ENCODE assay signal across 27 cellular contexts in the genomic region with DNA sequence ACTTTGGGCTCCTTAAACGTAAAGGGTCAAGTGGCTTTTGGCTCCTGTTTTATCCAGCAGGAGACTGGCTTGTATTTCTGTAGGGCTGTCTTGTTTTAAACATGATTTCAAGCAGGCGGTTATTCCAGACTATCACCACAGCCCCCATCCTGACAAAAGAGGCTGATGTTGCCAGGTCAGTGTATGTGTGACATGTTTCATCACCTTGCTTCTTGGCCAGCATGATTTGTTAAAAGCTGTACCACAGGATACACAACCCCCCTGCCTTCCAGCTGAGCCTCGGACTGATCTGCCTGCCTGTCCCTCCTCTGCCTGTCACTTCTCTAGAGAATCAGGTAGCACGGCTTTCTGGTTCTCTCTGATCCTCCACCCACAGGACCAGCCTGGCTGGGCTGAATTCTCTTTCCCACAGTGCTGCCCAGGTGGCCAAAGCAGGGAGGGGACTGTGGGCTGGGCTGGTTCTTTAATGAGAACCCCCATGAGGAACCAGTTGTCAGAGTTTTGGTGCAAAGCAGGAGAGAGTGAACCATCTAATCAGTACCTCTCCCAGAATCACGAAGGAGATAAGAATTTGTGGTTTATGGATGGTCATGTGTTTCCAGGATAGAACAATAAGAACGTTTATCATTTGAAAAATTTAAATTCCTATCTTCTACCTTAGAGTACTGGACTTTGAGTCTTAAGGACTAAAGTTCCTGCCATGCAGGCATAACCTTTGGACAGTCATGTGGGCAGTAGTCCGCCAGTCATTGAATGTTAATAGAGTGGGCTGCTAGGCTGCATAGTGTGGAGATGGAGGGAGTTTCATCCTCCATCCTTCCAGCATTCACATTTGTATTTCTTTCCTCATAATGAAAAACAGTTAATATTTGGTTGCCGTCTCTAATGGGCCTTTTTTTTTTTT. TPM values are rescaled to one million over a fixed set of nuclear protein-coding genes. Genes with fewer than 3 reads are reported as not detected.
DNase-seq lines count a peak whose midpoint lies in the region; ATAC-seq, FAIRE-seq and TF ChIP-seq lines count a peak whose summit lies in the region.
"Had no signal": no experiment of that assay in that cellular context is flagged by ENCODE, and none has a peak within 500 bp of the region (broad histone marks: within the 10 kb centered on the region; RNA-seq: fewer than 3 reads in every experiment).

No MANE protein-coding gene starts in this region.

- no peak overlapping the region for H3K27ac Mint-ChIP-seq in osteocyte (ENCODE audit: unreplicated experiment)
- H3K27ac Mint-ChIP-seq: activated naive CD8-positive, alpha-beta T cell; activated T-helper 17 cell treated with anti-CD3 and anti-CD28 coated beads, Interleukin-2, amount 50 U/mL, for 72 hours; CD8-positive, alpha-beta memory T cell; mesothelial cell of epicardium; natural killer cell treated with Interleukin-12 subunit alpha and Interleukin-12 subunit beta and Interleukin-15 and Interleukin-18, amount 100 ng/mL, for 72 hours; progenitor cell of endocrine pancreas; stimulated activated naive B cell treated with anti-CD40 and anti-IgM and Interleukin-4, amounts not matched to agents 10 μg/mL and 1 μg/mL and 100 μg/mL, for 72 hours; T-helper 17 cell had no signal

- no peaks in the 10 kb centered on the region for H3K9me3 ChIP-seq in SK-N-MC (ENCODE audit: low read depth, low read length)
- H3K9me3 ChIP-seq in GM23248 (ENCODE audit: low read depth): no peaks in the 10 kb centered on the region

- no peaks in the 10 kb centered on the region for H3K27me3 Mint-ChIP-seq in osteocyte (ENCODE audit: unreplicated experiment)
- H3K27me3 Mint-ChIP-seq: activated naive CD8-positive, alpha-beta T cell; activated T-helper 17 cell treated with anti-CD3 and anti-CD28 coated beads, Interleukin-2, amount 50 U/mL, for 72 hours; CD8-positive, alpha-beta memory T cell; natural killer cell treated with Interleukin-12 subunit alpha and Interleukin-12 subunit beta and Interleukin-15 and Interleukin-18, amount 100 ng/mL, for 72 hours; stimulated activated naive B cell treated with anti-CD40 and anti-IgM and Interleukin-4, amounts not matched to agents 10 μg/mL and 1 μg/mL and 100 μg/mL, for 72 hours; T-helper 17 cell had no signal

- H3K36me3 Mint-ChIP-seq in osteocyte (ENCODE audit: unreplicated experiment): no peaks in the 10 kb centered on the region
- H3K36me3 Mint-ChIP-seq: activated naive CD8-positive, alpha-beta T cell; mesothelial cell of epicardium; natural killer cell treated with Interleukin-12 subunit alpha and Interleukin-12 subunit beta and Interleukin-15 and Interleukin-18, amount 100 ng/mL, for 72 hours had no signal

- H3K27ac ChIP-seq in SK-N-MC: peak overlapping the region; percentile 54; the same call in 1 of the 2 replicates
- no peak overlapping the region for H3K27ac ChIP-seq in GM23248
- H3K27ac ChIP-seq in coronary artery: no peak overlapping the region
- H3K27ac ChIP-seq: WERI-Rb-1 had no signal

- no peaks in the 10 kb centered on the region for H3K4me1 ChIP-seq in GM23248 (ENCODE audit: insufficient read depth)

- TF ChIP-seq POLR2A in GM12892 (IDR thresholded peaks at IDR 0.05; ENCODE audit: low read depth, low read length): no peak

- H3F3A ChIP-seq in GM23248 (ENCODE audit: insufficient read depth): no peaks in the 10 kb centered on the region

- no peak for TF ChIP-seq CTCF in osteocyte (IDR thresholded peaks at IDR 0.05)
- TF ChIP-seq CTCF in coronary artery (IDR thresholded peaks at IDR 0.05): no peak

- ATAC-seq in left ventricle myocardium superior: peak; percentile 80
- ATAC-seq: activated T-helper 17 cell treated with anti-CD3 and anti-CD28 coated beads, Interleukin-2, amount 50 U/mL, for 72 hours; Panc1; stimulated activated naive B cell treated with anti-CD40 and anti-IgM and Interleukin-4, amounts not matched to agents 10 μg/mL and 1 μg/mL and 100 μg/mL, for 72 hours; T-helper 17 cell had no signal

- in situ Hi-C loops in GM23248 (cut with MboI): no loop called here

- no peaks in the 10 kb centered on the region for H3K9me2 ChIP-seq in GM23248 (ENCODE audit: insufficient read depth)

- 92 to 93% methylated on average over 8 of the region's 8 CpGs for WGBS in GM23248 (ENCODE audit: low coverage in 1 of 2, low lambda C conversion rate in 2 of 2, missing lambda C conversion rate in 2 of 2), 2 experiments

- no peak overlapping the region for H3K9ac ChIP-seq in SK-N-MC (ENCODE audit: insufficient read length)
- no peak overlapping the region for H3K9ac ChIP-seq in GM23248

- H3K79me2 ChIP-seq in GM23248 (ENCODE audit: insufficient read depth): 0 out of 2 replicates have a peak, but pooled peaks cover 5% of the 10 kb centered on the region

- no peak overlapping the region for H3K4me3 Mint-ChIP-seq in osteocyte (ENCODE audit: unreplicated experiment)
- H3K4me3 Mint-ChIP-seq: activated naive CD8-positive, alpha-beta T cell; activated T-helper 17 cell treated with anti-CD3 and anti-CD28 coated beads, Interleukin-2, amount 50 U/mL, for 72 hours; CD8-positive, alpha-beta memory T cell; mesothelial cell of epicardium; natural killer cell treated with Interleukin-12 subunit alpha and Interleukin-12 subunit beta and Interleukin-15 and Interleukin-18, amount 100 ng/mL, for 72 hours; stimulated activated naive B cell treated with anti-CD40 and anti-IgM and Interleukin-4, amounts not matched to agents 10 μg/mL and 1 μg/mL and 100 μg/mL, for 72 hours; T-helper 17 cell had no signal

- H2AFZ ChIP-seq in GM23248: no peak overlapping the region

- no peaks in the 10 kb centered on the region for H3K27me3 ChIP-seq in GM23248 (replicated peaks; ENCODE audit: insufficient read depth)

- no peak overlapping the region for H3K4me3 ChIP-seq in SK-N-MC
- no peak overlapping the region for H3K4me3 ChIP-seq in GM23248
- no peak overlapping the region for H3K4me3 ChIP-seq in coronary artery

- no peaks in the 10 kb centered on the region for H3K9me3 Mint-ChIP-seq in osteocyte (ENCODE audit: unreplicated experiment)
- H3K9me3 Mint-ChIP-seq: activated T-helper 17 cell treated with anti-CD3 and anti-CD28 coated beads, Interleukin-2, amount 50 U/mL, for 72 hours; CD8-positive, alpha-beta memory T cell; mesothelial cell of epicardium; natural killer cell treated with Interleukin-12 subunit alpha and Interleukin-12 subunit beta and Interleukin-15 and Interleukin-18, amount 100 ng/mL, for 72 hours; stimulated activated naive B cell treated with anti-CD40 and anti-IgM and Interleukin-4, amounts not matched to agents 10 μg/mL and 1 μg/mL and 100 μg/mL, for 72 hours had no signal

- H3K4me1 Mint-ChIP-seq in osteocyte (ENCODE audit: unreplicated experiment): peaks cover 2% of the 10 kb centered on the region
- H3K4me1 Mint-ChIP-seq: activated T-helper 17 cell treated with anti-CD3 and anti-CD28 coated beads, Interleukin-2, amount 50 U/mL, for 72 hours had no signal

- H3K36me3 ChIP-seq in SK-N-MC (ENCODE audit: insufficient read depth, low read length) (peaks cover 40% of the 10 kb centered on the region; the same call in 1 of the 2 replicates), GM23248 (ENCODE audit: low read depth) (no peaks in the 10 kb centered on the region)
- H3K36me3 ChIP-seq: WERI-Rb-1 had no signal

- no peak overlapping the region for H3K4me2 ChIP-seq in GM23248 (ENCODE audit: unreplicated experiment)

- DNase-seq in ELF-1 (ENCODE audit: low read depth, low spot score): peak; percentile 40
- DNase-seq in SK-N-MC (ENCODE audit: low read depth, low spot score): no peak
- no peak for DNase-seq in left ventricle myocardium superior
- DNase-seq in osteocyte (ENCODE audit: extremely low spot score, unreplicated experiment): peak; percentile 49
- no peak for DNase-seq in GM23248
- DNase-seq in GM12892 (ENCODE audit: insufficient read length): no peak
- DNase-seq in NCI-H1417 treated with DMSO at 0.1 percent for 48 hours (lab: John Stamatoyannopoulos, UW): no peak
- DNase-seq in coronary artery (ENCODE audit: low spot score): no peak
- DNase-seq: CD8-positive, alpha-beta memory T cell; cortex of kidney; DMS79 treated with DMSO at 0.1 percent for 48 hours; Karpas-422; MV-4-11; NCI-H1694 treated with DMSO at 0.1 percent for 48 hours; stimulated activated CD4-positive, alpha-beta T cell treated with anti-CD3 and anti-CD28 coated beads, Interleukin-1b, Interleukin-23, amount 100 ng/mL, for 48 hours; stimulated activated naive B cell treated with anti-CD40 and anti-IgM and Interleukin-4, amounts not matched to agents 10 μg/mL and 1 μg/mL and 100 μg/mL, for 72 hours; T-helper 17 cell; WERI-Rb-1 had no signal

- FAIRE-seq in GM12892 (lab: Jason Lieb, UNC): no peak
- FAIRE-seq: endometrium, GM12891, GM19239 had no signal

- H4K20me1 ChIP-seq in GM23248 (ENCODE audit: insufficient read depth): no peaks in the 10 kb centered on the region

- intact Hi-C loops in left ventricle myocardium superior (cut with micrococcal nuclease): no loop called here

RNA-seq across cellular contexts. Expression of a gene that starts 8.8 kb away (rescaled TPM):
- total RNA-seq in left ventricle myocardium superior (9.1 TPM), osteocyte (7.4 and 7.8 TPM in 2 replicates)
- total RNA-seq in GM23248 (2014; rRNA removed; shearing (Covaris generic)): 5.3 and 5.8 TPM in 2 replicates
- 4.4 and 4.8 TPM in 2 replicates for polyA plus RNA-seq in GM23248 (2016; fragmentation: Nextera tagmentation; extraction: Ambion mirVana)
- polyA plus RNA-seq in GM12892 (2012; ENCODE audit: missing spikeins): 6.8 TPM

RNA-seq across cellular contexts. Expression of a gene that starts 35.6 kb away (rescaled TPM):
- total RNA-seq in left ventricle myocardium superior (1.9 TPM), osteocyte (not detected in 2 replicates)
- total RNA-seq in GM23248 (2014; rRNA removed; shearing (Covaris generic)): not detected in 2 replicates
- not detected in 2 replicates for polyA plus RNA-seq in GM23248 (2016; fragmentation: Nextera tagmentation; extraction: Ambion mirVana)
- polyA plus RNA-seq in GM12892 (2012; ENCODE audit: missing spikeins): 5.2 TPM
- total RNA-seq: activated T-helper 17 cell treated with anti-CD3 and anti-CD28 coated beads, Interleukin-2, amount 50 U/mL, for 72 hours; CD8-positive, alpha-beta memory T cell; natural killer cell treated with Interleukin-12 subunit alpha and Interleukin-12 subunit beta and Interleukin-15 and Interleukin-18, amount 100 ng/mL, for 72 hours; progenitor cell of endocrine pancreas had no signal
- polyA plus RNA-seq: CD8-positive, alpha-beta memory T cell had no signal

RNA-seq across cellular contexts. Expression of a gene that starts 59.6 kb away (rescaled TPM):
- 25.0 TPM for total RNA-seq in left ventricle myocardium superior
- 14.2 and 17.9 TPM in 2 replicates for total RNA-seq in osteocyte
- total RNA-seq in GM23248 (2014; rRNA removed; shearing (Covaris generic)): 14.9 and 15.7 TPM in 2 replicates
- polyA plus RNA-seq in GM23248 (2016; fragmentation: Nextera tagmentation; extraction: Ambion mirVana): 11.4 and 13.4 TPM in 2 replicates
- polyA plus RNA-seq in GM12892 (2012; ENCODE audit: missing spikeins): 7.8 TPM

RNA-seq across cellular contexts. Expression of a gene that starts 59.9 kb away (rescaled TPM):
- 14.9 TPM for total RNA-seq in left ventricle myocardium superior
- total RNA-seq in osteocyte: 3.2 and 7.7 TPM in 2 replicates
- 5.4 and 9.6 TPM in 2 replicates for total RNA-seq in GM23248 (2014; rRNA removed; shearing (Covaris generic))
- polyA plus RNA-seq in GM23248 (2016; fragmentation: Nextera tagmentation; extraction: Ambion mirVana): 17.0 and 21.8 TPM in 2 replicates
- 6.5 TPM for polyA plus RNA-seq in GM12892 (2012; ENCODE audit: missing spikeins)

Comparison
In these comparisons a context has a peak if more than half of its experiments do, and no peak if none do; other contexts are left out.
1. DNase-seq: peak in ELF-1 (single experiment) and osteocyte (single experiment); none in SK-N-MC (single experiment), left ventricle myocardium superior (single experiment), GM23248 (single experiment), GM12892 (single experiment), NCI-H1417 treated with DMSO at 0.1 percent for 48 hours (single experiment) and coronary artery (single experiment).